Comparison of ENCODE assay signal across 10 cellular contexts in the genomic region with DNA sequence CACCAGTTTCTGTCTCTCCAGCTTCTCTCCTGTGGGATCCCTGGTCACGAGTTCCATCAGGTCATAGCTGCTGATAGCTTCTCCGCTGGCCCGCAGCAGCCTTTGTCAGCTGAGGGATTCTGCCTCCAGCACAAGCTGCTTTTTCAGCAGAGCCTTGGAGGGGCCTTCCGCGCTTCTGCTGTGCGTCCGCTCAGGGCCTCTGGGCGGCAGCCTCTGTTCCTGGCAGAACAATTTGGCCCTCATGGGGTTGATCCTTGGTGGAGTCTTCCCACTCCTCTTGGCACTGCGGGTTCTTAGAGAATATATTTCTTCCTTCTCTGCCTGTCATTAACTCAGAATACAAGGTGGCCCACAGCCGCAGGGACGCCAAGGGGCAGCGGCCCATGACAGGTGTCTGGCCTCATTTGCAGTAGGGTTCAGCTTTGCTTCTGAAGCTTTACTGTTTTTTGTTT.
A peak's percentile ranks its signal among the peaks of the same experiment; 100 is the strongest.
DNase-seq lines count a peak whose midpoint lies in the region; ATAC-seq and TF ChIP-seq lines count a peak whose summit lies in the region.
"Had no signal": no experiment of that assay in that cellular context is flagged by ENCODE, and none has a peak within 500 bp of the region (broad histone marks: within the 10 kb centered on the region; RNA-seq: fewer than 3 reads in every experiment).

No MANE protein-coding gene starts in this region.

- peaks cover 0 to 23% of the 10 kb centered on the region in 2 donors for H3K36me3 ChIP-seq in adrenal gland (replicated peaks in 1 of 2)
- peaks cover 36% of the 10 kb centered on the region for H3K36me3 ChIP-seq in left ventricle myocardium inferior
- H3K36me3 ChIP-seq in prostate gland, result no peaks in the 10 kb centered on the region

- intact Hi-C loops in CD4-positive, alpha-beta T cell (cut with DNase I, micrococcal nuclease), result no loop called here
- intact Hi-C loops in adrenal gland (cut with DNase I) (no loop called here), left ventricle myocardium inferior (cut with micrococcal nuclease) (loop anchor here (10.0 kb wide), 1 partner anchor 121 kb away; no protein-coding TSS in a partner anchor), prostate gland (cut with DNase I) (loop anchor here (5.0 kb wide), 1 partner anchor 118 kb away; no protein-coding TSS in a partner anchor)

- TF ChIP-seq POLR2A in adrenal gland (IDR thresholded peaks at IDR 0.05) (no peak), prostate gland (IDR thresholded peaks at IDR 0.05) (no peak)

- no peak for DNase-seq in CD4-positive, alpha-beta T cell
- DNase-seq in adrenal gland (peak in 3 of 7 donors; percentile 21 to 53 (median 44)), left ventricle myocardium inferior (peak; percentile 78), prostate gland (ENCODE audit: low spot score) (peak; percentile 25), amniotic stem cell (lab: John Stamatoyannopoulos, UW) (no peak), NCI-H2196 treated with DMSO at 0.1 percent for 48 hours (lab: John Stamatoyannopoulos, UW; ENCODE audit: unreplicated experiment) (no peak), RPMI8226 (no peak)
- DNase-seq: naive thymus-derived CD4-positive, alpha-beta T cell; stimulated activated naive CD4-positive, alpha-beta T cell treated with Interleukin-2 at 50 U/mL for 16 hours had no signal

- no peak for TF ChIP-seq CTCF in CD4-positive, alpha-beta T cell (IDR thresholded peaks at IDR 0.05)
- no peak for TF ChIP-seq CTCF in adrenal gland (IDR thresholded peaks at IDR 0.05)
- peak; percentile 50 for TF ChIP-seq CTCF in left ventricle myocardium inferior (IDR thresholded peaks at IDR 0.05; ENCODE audit: borderline replicate concordance)
- peak in 1 of 4 experiments; percentile 22 for TF ChIP-seq CTCF in prostate gland (IDR thresholded peaks at IDR 0.05)

- CTCF ChIA-PET in CD4-positive, alpha-beta T cell (lab: Charles Lee), result no interaction called here

- H3K4me3 ChIP-seq in adrenal gland (no peak overlapping the region), left ventricle myocardium inferior (peak overlapping the region; percentile 57), prostate gland (peak overlapping the region in 1 of 2 donors; percentile 15)

- no peak overlapping the region for H3K4me3 Mint-ChIP-seq in CD4-positive, alpha-beta T cell
- no peak overlapping the region for H3K4me3 Mint-ChIP-seq in activated T-helper 17 cell treated with anti-CD3 and anti-CD28 coated beads, Interleukin-2, amount 50 U/mL, for 72 hours

- H3K27ac ChIP-seq in CD4-positive, alpha-beta T cell (ENCODE audit: low read depth, low read length), result no peak overlapping the region
- H3K27ac ChIP-seq in adrenal gland, result peak overlapping the region in 3 of 5 donors; percentile 53 to 76 (median 74)
- peak overlapping the region; percentile 87 for H3K27ac ChIP-seq in left ventricle myocardium inferior (replicated peaks)
- peak overlapping the region; percentile 71 to 74 for H3K27ac ChIP-seq in prostate gland

- peak overlapping the region; percentile 25 for H3K27ac Mint-ChIP-seq in CD4-positive, alpha-beta T cell
- no peak overlapping the region for H3K27ac Mint-ChIP-seq in activated T-helper 17 cell treated with anti-CD3 and anti-CD28 coated beads, Interleukin-2, amount 50 U/mL, for 72 hours

- H3K36me3 Mint-ChIP-seq in CD4-positive, alpha-beta T cell (ENCODE audit: low read depth), result peaks cover 87% of the 10 kb centered on the region
- H3K36me3 Mint-ChIP-seq in activated T-helper 17 cell treated with anti-CD3 and anti-CD28 coated beads, Interleukin-2, amount 50 U/mL, for 72 hours (ENCODE audit: low read depth), result peaks cover 99% of the 10 kb centered on the region

- H3K9me3 ChIP-seq in CD4-positive, alpha-beta T cell (ENCODE audit: control insufficient read depth, low read length), result no peaks in the 10 kb centered on the region
- no peaks in the 10 kb centered on the region for H3K9me3 ChIP-seq in adrenal gland (replicated peaks in 1 of 3)
- no peaks in the 10 kb centered on the region for H3K9me3 ChIP-seq in left ventricle myocardium inferior (replicated peaks)
- no peaks in the 10 kb centered on the region for H3K9me3 ChIP-seq in prostate gland

- 70 to 79% (median 75%) methylated on average over 5 to 12 of the region's 12 CpGs for WGBS in adrenal gland, 4 donors
- WGBS in prostate gland, result 50% methylated on average over 12 of the region's 12 CpGs

- POLR2A ChIA-PET in CD4-positive, alpha-beta T cell (lab: Charles Lee), result no interaction called here

- no peaks in the 10 kb centered on the region for H3K9me3 Mint-ChIP-seq in CD4-positive, alpha-beta T cell
- no peaks in the 10 kb centered on the region for H3K9me3 Mint-ChIP-seq in activated T-helper 17 cell treated with anti-CD3 and anti-CD28 coated beads, Interleukin-2, amount 50 U/mL, for 72 hours

- H3K4me1 ChIP-seq in adrenal gland (replicated peaks in 1 of 2), result peaks cover 11 to 30% of the 10 kb centered on the region in 2 donors
- peaks cover 77% of the 10 kb centered on the region for H3K4me1 ChIP-seq in left ventricle myocardium inferior
- peaks cover 19% of the 10 kb centered on the region for H3K4me1 ChIP-seq in prostate gland (replicated peaks)

- H3K4me1 Mint-ChIP-seq in CD4-positive, alpha-beta T cell (ENCODE audit: low read depth), result no peaks in the 10 kb centered on the region
- H3K4me1 Mint-ChIP-seq in activated T-helper 17 cell treated with anti-CD3 and anti-CD28 coated beads, Interleukin-2, amount 50 U/mL, for 72 hours, result no peaks in the 10 kb centered on the region

- H3K27me3 Mint-ChIP-seq in CD4-positive, alpha-beta T cell, result no peaks in the 10 kb centered on the region
- no peaks in the 10 kb centered on the region for H3K27me3 Mint-ChIP-seq in activated T-helper 17 cell treated with anti-CD3 and anti-CD28 coated beads, Interleukin-2, amount 50 U/mL, for 72 hours
- H3K27me3 Mint-ChIP-seq: naive thymus-derived CD4-positive, alpha-beta T cell had no signal

- no peak for ATAC-seq in CD4-positive, alpha-beta T cell (ENCODE audit: poor library complexity)
- no peak for ATAC-seq in activated T-helper 17 cell treated with anti-CD3 and anti-CD28 coated beads, Interleukin-2, amount 50 U/mL, for 72 hours (replicated peaks)
- ATAC-seq: naive thymus-derived CD4-positive, alpha-beta T cell had no signal

- no peaks in the 10 kb centered on the region for H3K27me3 ChIP-seq in CD4-positive, alpha-beta T cell (ENCODE audit: control insufficient read depth, insufficient read depth, low read length)
- H3K27me3 ChIP-seq in adrenal gland (no peaks in the 10 kb centered on the region), left ventricle myocardium inferior (ENCODE audit: low read depth) (no peaks in the 10 kb centered on the region), prostate gland (replicated peaks; ENCODE audit: insufficient read depth) (no peaks in the 10 kb centered on the region)

Comparison
In these comparisons a context has a peak if more than half of its experiments do, and no peak if none do; other contexts are left out.
1. DNase-seq: peak in left ventricle myocardium inferior (single experiment) and prostate gland (single experiment); none in CD4-positive, alpha-beta T cell (0 of 10), amniotic stem cell (single experiment), NCI-H2196 treated with DMSO at 0.1 percent for 48 hours (single experiment) and RPMI8226 (single experiment).
2. intact Hi-C loops: an anchor here in left ventricle myocardium inferior (10.0 kb wide) and prostate gland (5.0 kb wide); none called in CD4-positive, alpha-beta T cell and adrenal gland.